Comparison of ENCODE assay signal across 16 cellular contexts in genomic region chr16:24077292-24077691, GRCh38.
DNase-seq lines count a peak whose midpoint lies in the region; ATAC-seq and TF ChIP-seq lines count a peak whose summit lies in the region.
"Had no signal": no experiment of that assay in that cellular context is flagged by ENCODE, and none has a peak within 500 bp of the region (broad histone marks: within the 10 kb centered on the region; RNA-seq: fewer than 3 reads in every experiment).

No MANE protein-coding gene starts in this region.

- TF ChIP-seq CTCF in activated B cell treated with CpG ODN at 0.5 μM for 24 hours (IDR thresholded peaks at IDR 0.05) (no peak), dorsolateral prefrontal cortex (IDR thresholded peaks at IDR 0.05 in 54 of 56, conservative IDR thresholded peaks at IDR 0.05 in 2 of 56; ENCODE audit: low read depth in 1 of 56, partially characterized antibody in 56 of 56) (no peak), neural cell (IDR thresholded peaks at IDR 0.05; ENCODE audit: poor library complexity, severe bottlenecking) (no peak), sigmoid colon (IDR thresholded peaks at IDR 0.05) (no peak), suprapubic skin (IDR thresholded peaks at IDR 0.05) (no peak)

- intact Hi-C loops in activated B cell treated with CpG ODN at 0.5 μM for 24 hours (cut with micrococcal nuclease) = no loop called here
- intact Hi-C loops in dorsolateral prefrontal cortex (cut with DNase I) = loop anchor here in 1 of 2 donors (10.0 kb wide), 1 partner anchor 178 kb away; the partner anchor contains the start of gene CACNG3
- intact Hi-C loops in sigmoid colon (cut with DNase I) = no loop called here

- H3K4me3 ChIP-seq in BLaER1 (no peak overlapping the region), dorsolateral prefrontal cortex (no peak overlapping the region), neural cell (ENCODE audit: low read length) (peak overlapping the region; percentile 54), sigmoid colon (no peak overlapping the region), suprapubic skin (no peak overlapping the region)
- H3K4me3 ChIP-seq: GM23248 had no signal

- POLR2A ChIA-PET in activated B cell treated with CpG ODN at 0.5 μM for 24 hours (lab: Charles Lee) = no interaction called here

- CTCF ChIA-PET in activated B cell treated with CpG ODN at 0.5 μM for 24 hours (lab: Charles Lee) = no interaction called here

- H3K4me2 ChIP-seq in BLaER1 (peak overlapping the region; percentile 70; the same call in 1 of the 2 replicates), neural cell (ENCODE audit: low read length) (peak overlapping the region; percentile 65)

- H4K20me1 ChIP-seq in BLaER1 (no peaks in the 10 kb centered on the region), neural cell (ENCODE audit: insufficient read depth) (no peaks in the 10 kb centered on the region)

- H3K4me1 ChIP-seq in BLaER1 (peaks cover 77% of the 10 kb centered on the region), sigmoid colon (peaks cover 0 to 5% (median 0%) of the 10 kb centered on the region in 4 donors), suprapubic skin (peaks cover 7% of the 10 kb centered on the region)
- H3K4me1 ChIP-seq: BE2C, Caco-2 had no signal

- TF ChIP-seq POLR2A in sigmoid colon (IDR thresholded peaks at IDR 0.05) = no peak
- TF ChIP-seq POLR2A in suprapubic skin (IDR thresholded peaks at IDR 0.05) = no peak

- 83 to 86% methylated on average over 1 of the region's 1 CpG for WGBS in sigmoid colon, 2 donors
- WGBS in suprapubic skin = 68% methylated on average over 1 of the region's 1 CpG

- H3K79me2 ChIP-seq in neural cell (replicated peaks; ENCODE audit: insufficient read depth, low read length) = no peaks in the 10 kb centered on the region

- no peak overlapping the region for H3K9ac ChIP-seq in BLaER1
- peak overlapping the region; percentile 25 for H3K9ac ChIP-seq in neural cell (ENCODE audit: low read length)
- H3K9ac ChIP-seq: GM23248 had no signal

- H3K9me3 Mint-ChIP-seq in activated B cell treated with CpG ODN at 0.5 μM for 24 hours = no peaks in the 10 kb centered on the region
- H3K9me3 Mint-ChIP-seq: CD8-positive, alpha-beta memory T cell had no signal

- peaks cover 68% of the 10 kb centered on the region for H3K4me1 Mint-ChIP-seq in activated B cell treated with CpG ODN at 0.5 μM for 24 hours

- H3K4me3 Mint-ChIP-seq in activated B cell treated with CpG ODN at 0.5 μM for 24 hours = no peak overlapping the region
- H3K4me3 Mint-ChIP-seq: CD8-positive, alpha-beta memory T cell had no signal

- no peaks in the 10 kb centered on the region for H3F3A ChIP-seq in neural cell (ENCODE audit: insufficient read depth, low read length, poor library complexity, severe bottlenecking)

- H3K9me3 ChIP-seq in BLaER1 = no peaks in the 10 kb centered on the region
- H3K9me3 ChIP-seq in neural cell (ENCODE audit: low read length) = no peaks in the 10 kb centered on the region
- H3K9me3 ChIP-seq in sigmoid colon = no peaks in the 10 kb centered on the region
- no peaks in the 10 kb centered on the region for H3K9me3 ChIP-seq in suprapubic skin
- H3K9me3 ChIP-seq: BE2C, Caco-2 had no signal

- DNase-seq in activated B cell treated with CpG ODN at 0.5 μM for 24 hours (no peak), dorsolateral prefrontal cortex (no peak), T-helper 9 cell (no peak), sigmoid colon (no peak), suprapubic skin (ENCODE audit: low spot score in 2 of 2) (no peak)
- DNase-seq: BE2C; Caco-2; CD8-positive, alpha-beta memory T cell; DND-41; GDM1; GM23248; H7 had no signal

- no peak overlapping the region for H2AFZ ChIP-seq in neural cell (ENCODE audit: low read depth, low read length)
- H2AFZ ChIP-seq: GM23248 had no signal

- TF ChIP-seq RAD21 in neural cell (conservative IDR thresholded peaks at IDR 0.05) = no peak

- peaks cover 47% of the 10 kb centered on the region for H3K36me3 Mint-ChIP-seq in activated B cell treated with CpG ODN at 0.5 μM for 24 hours (ENCODE audit: low read depth)

- ATAC-seq in activated B cell treated with CpG ODN at 0.5 μM for 24 hours (ENCODE audit: low read depth) (no peak), GM21529 (IDR thresholded peaks at IDR 0.05; ENCODE audit: unreplicated experiment) (no peak)
- ATAC-seq: HepG2 had no signal

- H3K27me3 Mint-ChIP-seq in activated B cell treated with CpG ODN at 0.5 μM for 24 hours = no peaks in the 10 kb centered on the region
- H3K27me3 Mint-ChIP-seq: CD8-positive, alpha-beta memory T cell had no signal

- no peaks in the 10 kb centered on the region for H3K27me3 ChIP-seq in BLaER1
- H3K27me3 ChIP-seq in dorsolateral prefrontal cortex = no peaks in the 10 kb centered on the region
- no peaks in the 10 kb centered on the region for H3K27me3 ChIP-seq in neural cell (ENCODE audit: insufficient read depth, low read depth, low read length)
- no peaks in the 10 kb centered on the region for H3K27me3 ChIP-seq in sigmoid colon
- no peaks in the 10 kb centered on the region for H3K27me3 ChIP-seq in suprapubic skin
- H3K27me3 ChIP-seq: BE2C had no signal

- no peak overlapping the region for H3K27ac ChIP-seq in BLaER1
- H3K27ac ChIP-seq in dorsolateral prefrontal cortex = peak overlapping the region in 39 of 59 donors; percentile 5 to 75 (median 45)
- peak overlapping the region; percentile 52 for H3K27ac ChIP-seq in neural cell (ENCODE audit: low read length)
- no peak overlapping the region for H3K27ac ChIP-seq in sigmoid colon
- no peak overlapping the region for H3K27ac ChIP-seq in suprapubic skin
- H3K27ac ChIP-seq: GM23248 had no signal

- TF ChIP-seq EP300 in neural cell (conservative IDR thresholded peaks at IDR 0.05; ENCODE audit: poor library complexity, severe bottlenecking) (no peak), sigmoid colon (IDR thresholded peaks at IDR 0.05) (no peak), suprapubic skin (IDR thresholded peaks at IDR 0.05) (no peak)

- H3K36me3 ChIP-seq in BLaER1 (no peaks in the 10 kb centered on the region), neural cell (ENCODE audit: insufficient read depth, low read length) (no peaks in the 10 kb centered on the region), sigmoid colon (no peaks in the 10 kb centered on the region), suprapubic skin (no peaks in the 10 kb centered on the region)
- H3K36me3 ChIP-seq: BE2C had no signal

- peak overlapping the region; percentile 84 for H3K27ac Mint-ChIP-seq in activated B cell treated with CpG ODN at 0.5 μM for 24 hours

- H3K9me2 ChIP-seq in neural cell (ENCODE audit: insufficient read depth, low read length) = no peaks in the 10 kb centered on the region

TF ChIP-seq in neural cell, 6 proteins besides CTCF, POLR2A, EP300 and RAD21:
- no peak for TF ChIP-seq TAF1 (IDR thresholded peaks at IDR 0.05; ENCODE audit: low read depth)
- no peak for TF ChIP-seq EZH2 (IDR thresholded peaks at IDR 0.05; ENCODE audit: borderline replicate concordance, insufficient read depth, low read length, poor library complexity, severe bottlenecking)
- no peak for TF ChIP-seq SMC3 (conservative IDR thresholded peaks at IDR 0.05; ENCODE audit: poor library complexity)
- no peak for TF ChIP-seq REST (IDR thresholded peaks at IDR 0.05; ENCODE audit: borderline replicate concordance)
- no peak for TF ChIP-seq POLR2AphosphoS5 (IDR thresholded peaks at IDR 0.05)
- TF ChIP-seq MXI1 (conservative IDR thresholded peaks at IDR 0.05; ENCODE audit: poor library complexity, severe bottlenecking) = no peak

Comparison
In these comparisons a context has a peak if more than half of its experiments do, and no peak if none do; other contexts are left out.
1. H3K27ac ChIP-seq: peak in dorsolateral prefrontal cortex (39 of 59) and neural cell (single experiment); none in BLaER1 (single experiment), sigmoid colon (0 of 4) and suprapubic skin (single experiment).